Comparison of ENCODE assay signal across 15 cellular contexts in genomic region chr4:15314974-15315373, GRCh38.
DNase-seq lines count a peak whose midpoint lies in the region; ATAC-seq, FAIRE-seq and TF ChIP-seq lines count a peak whose summit lies in the region.
"Had no signal": no experiment of that assay in that cellular context is flagged by ENCODE, and none has a peak within 500 bp of the region (broad histone marks: within the 10 kb centered on the region; RNA-seq: fewer than 3 reads in every experiment).

No MANE protein-coding gene starts in this region.

- H3K9me3 ChIP-seq in IMR-90 (ENCODE audit: control insufficient read depth, insufficient read depth, low read length) (peaks cover 3% of the 10 kb centered on the region; the same call in 1 of the 2 replicates), gastroesophageal sphincter (no peaks in the 10 kb centered on the region), thoracic aorta (no peaks in the 10 kb centered on the region)

- no peaks in the 10 kb centered on the region for H3K79me1 ChIP-seq in IMR-90 (ENCODE audit: low read depth in 1 of 2, low read length in 2 of 2)

- no peak overlapping the region for H2BK15ac ChIP-seq in IMR-90 (ENCODE audit: low read depth, low read length)

- TF ChIP-seq CTCF in IMR-90 (conservative IDR thresholded peaks at IDR 0.05; ENCODE audit: low read depth, low read length) (no peak), bronchial epithelial cell (IDR thresholded peaks at IDR 0.05; ENCODE audit: insufficient read depth, low read length, severe bottlenecking) (no peak), gastroesophageal sphincter (IDR thresholded peaks at IDR 0.05) (no peak), thoracic aorta (IDR thresholded peaks at IDR 0.05) (no peak)

- no peak overlapping the region for H4K91ac ChIP-seq in IMR-90 (ENCODE audit: insufficient read depth, low read depth, low read length)

- no peak overlapping the region for H2BK5ac ChIP-seq in IMR-90 (ENCODE audit: low read depth, low read length, poor library complexity, severe bottlenecking)

- ATAC-seq in IMR-90 (ENCODE audit: low read depth) (no peak), gastroesophageal sphincter (no peak), thoracic aorta (ENCODE audit: insufficient number of reproducible peaks, low FRiP score, low read depth) (no peak)

- in situ Hi-C loops in IMR-90 (cut with MboI; ENCODE audit: low sequenced_read_pairs): no loop called here

- H2AK9ac ChIP-seq in IMR-90 (replicated peaks; ENCODE audit: low read depth, low read length, poor library complexity): no peak overlapping the region

- CTCF ChIA-PET in IMR-90 (lab: Yijun Ruan, JAX): no interaction called here

- H4K5ac ChIP-seq in IMR-90 (ENCODE audit: low read depth, low read length): no peak overlapping the region

- no peaks in the 10 kb centered on the region for H4K20me1 ChIP-seq in IMR-90 (ENCODE audit: insufficient read depth, low read length)
- H4K20me1 ChIP-seq: BLaER1 treated with 17β-estradiol and CSF1 and Interleukin-3, amounts not matched to agents 10 nM and 100 nM had no signal

- H3K4me3 ChIP-seq in IMR-90 (ENCODE audit: insufficient read depth, low read depth, low read length) (no peak overlapping the region), bronchial epithelial cell (ENCODE audit: low read depth, low read length) (no peak overlapping the region), gastroesophageal sphincter (no peak overlapping the region), thoracic aorta (peak overlapping the region; percentile 7)
- H3K4me3 ChIP-seq: BLaER1 treated with 17β-estradiol and CSF1 and Interleukin-3, amounts not matched to agents 10 nM and 100 nM had no signal

- H3K36me3 ChIP-seq in IMR-90 (ENCODE audit: control insufficient read depth, insufficient read depth, low read length): no peaks in the 10 kb centered on the region
- H3K36me3 ChIP-seq in bronchial epithelial cell (ENCODE audit: control insufficient read depth, insufficient read depth, low read length): no peaks in the 10 kb centered on the region
- no peaks in the 10 kb centered on the region for H3K36me3 ChIP-seq in gastroesophageal sphincter
- H3K36me3 ChIP-seq in thoracic aorta: no peaks in the 10 kb centered on the region
- H3K36me3 ChIP-seq: BLaER1 treated with 17β-estradiol and CSF1 and Interleukin-3, amounts not matched to agents 10 nM and 100 nM had no signal

- H3K18ac ChIP-seq in IMR-90 (ENCODE audit: low read depth, low read length): no peak overlapping the region

- no peak overlapping the region for H2AFZ ChIP-seq in IMR-90 (replicated peaks; ENCODE audit: low read length, poor library complexity)

- no peak overlapping the region for H4K8ac ChIP-seq in IMR-90 (ENCODE audit: low read depth in 2 of 2, low read length in 2 of 2)

- POLR2A ChIA-PET in IMR-90 (lab: Charles Lee; ENCODE audit: unreplicated experiment): no interaction called here

- DNase-seq in IMR-90: peak; percentile 15
- DNase-seq in bronchial epithelial cell (ENCODE audit: low read depth): peak; percentile 79
- DNase-seq in thoracic aorta (ENCODE audit: low spot score): no peak
- DNase-seq in DMS53 (lab: John Stamatoyannopoulos, UW): no peak
- no peak for DNase-seq in NCI-H524 (lab: John Stamatoyannopoulos, UW)
- no peak for DNase-seq in NCI-H2196 treated with DMSO at 0.1 percent for 48 hours (lab: John Stamatoyannopoulos, UW; ENCODE audit: unreplicated experiment)
- DNase-seq: ACHN; CD4-positive, CD25-positive, alpha-beta regulatory T cell; GOT3; H9 had no signal

- H3K27me3 ChIP-seq in IMR-90 (ENCODE audit: control insufficient read depth, insufficient read depth, low read length) (no peaks in the 10 kb centered on the region), bronchial epithelial cell (ENCODE audit: control insufficient read depth, insufficient read depth, low read length) (no peaks in the 10 kb centered on the region), gastroesophageal sphincter (no peaks in the 10 kb centered on the region), thoracic aorta (replicated peaks; ENCODE audit: insufficient read depth) (no peaks in the 10 kb centered on the region)
- H3K27me3 ChIP-seq: BLaER1 treated with 17β-estradiol and CSF1 and Interleukin-3, amounts not matched to agents 10 nM and 100 nM had no signal

- H3K4me1 ChIP-seq in IMR-90 (ENCODE audit: control insufficient read depth, insufficient read depth, low read length) (peaks cover 2% of the 10 kb centered on the region; the same call in 1 of the 2 replicates), gastroesophageal sphincter (peaks cover 0 to 19% (median 4%) of the 10 kb centered on the region in 3 donors), thoracic aorta (ENCODE audit: control insufficient read depth in 1 of 2, low read depth in 2 of 2) (peaks cover 13 to 18% of the 10 kb centered on the region in 2 donors)
- H3K4me1 ChIP-seq: BLaER1 treated with 17β-estradiol and CSF1 and Interleukin-3, amounts not matched to agents 10 nM and 100 nM had no signal

- H3K9me1 ChIP-seq in IMR-90 (ENCODE audit: insufficient read depth, low read length): no peaks in the 10 kb centered on the region

- no peak overlapping the region for H3K27ac ChIP-seq in IMR-90 (ENCODE audit: insufficient read depth, low read length)
- peak overlapping the region in 3 of 4 donors; percentile 11 to 44 (median 42) for H3K27ac ChIP-seq in gastroesophageal sphincter
- H3K27ac ChIP-seq in thoracic aorta: peak overlapping the region in 1 of 2 donors; percentile 50
- H3K27ac ChIP-seq: BLaER1 treated with 17β-estradiol and CSF1 and Interleukin-3, amounts not matched to agents 10 nM and 100 nM had no signal

- H3K56ac ChIP-seq in IMR-90 (ENCODE audit: extremely low read depth, insufficient read depth, low read length): no peak overlapping the region

- BruUV-seq in IMR-90 (replicated peaks; lab: Mats Ljungman, UMichigan): no TSS peak

- H3K14ac ChIP-seq in IMR-90 (replicated peaks; ENCODE audit: low read depth, low read length): no peak overlapping the region

- no peak overlapping the region for H3K23ac ChIP-seq in IMR-90 (ENCODE audit: low read depth, low read length)

- H3K9ac ChIP-seq in IMR-90 (ENCODE audit: low read depth, low read length): no peak overlapping the region
- H3K9ac ChIP-seq: BLaER1 treated with 17β-estradiol and CSF1 and Interleukin-3, amounts not matched to agents 10 nM and 100 nM had no signal

- intact Hi-C loops in IMR-90 (cut with micrococcal nuclease): no loop called here

- H2BK20ac ChIP-seq in IMR-90 (ENCODE audit: low read depth, low read length): no peak overlapping the region

- no peak overlapping the region for H2AK5ac ChIP-seq in IMR-90 (ENCODE audit: low read depth, low read length)

- H3K4ac ChIP-seq in IMR-90 (ENCODE audit: low read depth, low read length): no peak overlapping the region

- no peak for FAIRE-seq in bronchial epithelial cell (lab: Jason Lieb, UNC)
- FAIRE-seq: G401.6, GM12892, GM19239 had no signal

- TF ChIP-seq EP300 in gastroesophageal sphincter (IDR thresholded peaks at IDR 0.05): no peak

- TF ChIP-seq POLR2A in IMR-90 (IDR thresholded peaks at IDR 0.05; ENCODE audit: low read depth, low read length) (no peak), gastroesophageal sphincter (IDR thresholded peaks at IDR 0.05) (no peak)

- no peak overlapping the region for H3K4me2 ChIP-seq in IMR-90 (ENCODE audit: low read depth, low read length)
- H3K4me2 ChIP-seq: BLaER1 treated with 17β-estradiol and CSF1 and Interleukin-3, amounts not matched to agents 10 nM and 100 nM had no signal

- dilution Hi-C loops in IMR-90 (cut with HindIII; ENCODE audit: low sequenced_read_pairs, unreplicated experiment): no loop called here

- no peak overlapping the region for H2BK120ac ChIP-seq in IMR-90 (ENCODE audit: low read depth, low read length)

- no peak for TF ChIP-seq RAD21 in IMR-90 (IDR thresholded peaks at IDR 0.05; ENCODE audit: low read length)

- no CpG with 5 or more reads among the region's 3 CpGs for WGBS in IMR-90 (ENCODE audit: extremely low coverage in 2 of 2, insufficient read length in 1 of 2), 2 experiments
- 16 to 31% methylated on average over 3 of the region's 3 CpGs for WGBS in gastroesophageal sphincter (ENCODE audit: low coverage in 1 of 2), 2 donors

TF ChIP-seq in IMR-90, 13 proteins besides CTCF, POLR2A, EP300 and RAD21:
- TF ChIP-seq MAZ (IDR thresholded peaks at IDR 0.05; ENCODE audit: borderline replicate concordance, low read depth, low read length) (no peak), SMC3 (IDR thresholded peaks at IDR 0.05; ENCODE audit: low read depth, low read length) (no peak), NFE2L2 (IDR thresholded peaks at IDR 0.05; ENCODE audit: low read depth, low read length) (no peak), RCOR1 (IDR thresholded peaks at IDR 0.05; ENCODE audit: insufficient replicate concordance, low read length) (no peak), USF2 (IDR thresholded peaks at IDR 0.05; ENCODE audit: low read depth, low read length) (no peak), CEBPB (IDR thresholded peaks at IDR 0.05; ENCODE audit: low read depth, low read length) (no peak), BHLHE40 (IDR thresholded peaks at IDR 0.05; ENCODE audit: low read depth, low read length) (no peak), MXI1 (IDR thresholded peaks at IDR 0.05; ENCODE audit: borderline replicate concordance, low read depth, low read length) (no peak), MAFK (IDR thresholded peaks at IDR 0.05; ENCODE audit: low read depth, low read length) (no peak)

Comparison
In these comparisons a context has a peak if more than half of its experiments do, and no peak if none do; other contexts are left out.
1. DNase-seq: peak in IMR-90 (single experiment) and bronchial epithelial cell (single experiment); none in thoracic aorta (single experiment), DMS53 (single experiment), NCI-H524 (0 of 2) and NCI-H2196 treated with DMSO at 0.1 percent for 48 hours (single experiment).